19 cellular contexts compared by ENCODE assay signal in the genomic region with DNA sequence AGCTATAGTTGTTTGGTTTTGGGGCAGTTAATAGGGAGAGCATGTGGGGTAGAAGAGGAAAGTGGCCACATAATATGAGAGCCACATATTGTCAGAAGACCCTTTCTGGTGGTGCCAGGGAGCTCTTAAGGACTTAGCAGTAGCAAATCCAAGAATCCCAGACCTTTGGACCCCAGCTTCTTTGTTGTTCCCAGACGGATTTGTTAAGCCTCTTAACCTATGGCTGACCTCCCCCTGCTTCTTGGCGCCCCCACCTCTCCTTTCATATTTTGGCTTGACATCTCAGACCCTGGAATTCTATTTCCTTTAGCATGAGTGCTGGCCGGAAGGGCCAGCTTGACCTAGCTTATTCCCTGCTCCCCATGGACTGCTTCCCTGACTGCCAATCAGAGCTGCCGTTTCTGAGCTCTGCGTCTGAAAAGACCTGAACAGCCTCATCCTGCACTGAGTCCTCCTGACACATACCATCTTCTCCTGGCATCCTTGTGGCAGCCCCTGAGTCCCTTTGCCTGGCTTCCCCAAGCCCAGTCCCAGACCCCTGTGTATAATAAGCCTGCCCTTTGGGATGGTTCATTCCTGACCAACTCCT.
"Had no signal": no experiment of that assay in that cellular context is flagged by ENCODE, and none has a peak within 500 bp of the region (broad histone marks: within the 10 kb centered on the region; RNA-seq: fewer than 3 reads in every experiment).

No MANE protein-coding gene starts in this region.

- H3K4me3 ChIP-seq: gastrocnemius medialis, sigmoid colon, spleen, stomach, thoracic aorta, upper lobe of right lung had no signal

- H3K27ac Mint-ChIP-seq: effector memory CD8-positive, alpha-beta T cell had no signal

- H3K27me3 ChIP-seq: brain microvascular endothelial cell, gastrocnemius medialis, sigmoid colon, spleen, stomach, upper lobe of right lung had no signal

- DNase-seq: activated CD4-positive, alpha-beta T cell treated with anti-CD3 and anti-CD28 coated beads for 36 hours; activated CD8-positive, alpha-beta memory T cell treated with anti-CD3 and anti-CD28 coated beads, Interleukin-2, amount 50 U/mL, for 4 hours; activated CD8-positive, alpha-beta T cell treated with anti-CD3 and anti-CD28 coated beads, Interleukin-2, amount 10 ng/mL, durations not matched to agents 7 days and 5 days; activated gamma-delta T cell treated with Interleukin-2 at 50 U/mL for 16 hours; activated T-cell treated with anti-CD3 and anti-CD28 coated beads, Interleukin-2, amount 50 U/mL, for 48 hours; brain microvascular endothelial cell; effector memory CD8-positive, alpha-beta T cell; gastrocnemius medialis; natural killer cell; occipital lobe; sigmoid colon; spleen; stomach; upper lobe of right lung had no signal

- H3K9me3 Mint-ChIP-seq: effector memory CD8-positive, alpha-beta T cell; natural killer cell; T-helper 1 cell treated with Interleukin-12 subunit alpha and Interleukin-12 subunit beta and Interleukin-4 antibody, amounts not matched to agents 30 μg/mL and 1 μg/mL, for 36 hours had no signal

- H3K9me3 ChIP-seq: gastrocnemius medialis, sigmoid colon, spleen, stomach, thoracic aorta, upper lobe of right lung had no signal

- H3K4me1 ChIP-seq: sigmoid colon, upper lobe of right lung had no signal

- FAIRE-seq: islet of Langerhans had no signal

- H3K36me3 ChIP-seq: brain microvascular endothelial cell, gastrocnemius medialis, sigmoid colon, spleen, stomach, thoracic aorta, upper lobe of right lung had no signal

- H3K4me3 Mint-ChIP-seq: activated CD4-positive, alpha-beta T cell treated with anti-CD3 and anti-CD28 coated beads for 36 hours; activated CD8-positive, alpha-beta T cell treated with anti-CD3 and anti-CD28 coated beads, Interleukin-2, amount 10 ng/mL, durations not matched to agents 7 days and 5 days; effector memory CD8-positive, alpha-beta T cell had no signal

- H3K36me3 Mint-ChIP-seq: activated naive CD8-positive, alpha-beta T cell; natural killer cell had no signal

- H3K27ac ChIP-seq: brain microvascular endothelial cell, gastrocnemius medialis, sigmoid colon, thoracic aorta, upper lobe of right lung had no signal

- H3K27me3 Mint-ChIP-seq: activated CD4-positive, alpha-beta T cell treated with anti-CD3 and anti-CD28 coated beads for 36 hours; activated naive CD8-positive, alpha-beta T cell had no signal

- ATAC-seq: activated CD4-positive, alpha-beta T cell treated with anti-CD3 and anti-CD28 coated beads for 36 hours; activated CD8-positive, alpha-beta T cell treated with anti-CD3 and anti-CD28 coated beads, Interleukin-2, amount 10 ng/mL, durations not matched to agents 7 days and 5 days; effector memory CD8-positive, alpha-beta T cell; gastrocnemius medialis; left lobe of liver; natural killer cell; upper lobe of right lung had no signal
